Comparison of ENCODE assay signal across 1 cellular context in genomic region chr22:40346178-40347064, GRCh38.
TF ChIP-seq lines count a peak whose summit lies in the region.

ADSL (plus strand) TSS chr22:40346500; CDS start chr22:40346559, 59 bp downstream.

TF ChIP-seq in HepG2, 621 proteins besides CTCF, POLR2A, EP300 and RAD21 (continued from another document and continues in another):
- TF ChIP-seq FOXP4 (CRISPR knock-in tag; IDR thresholded peaks at IDR 0.05) (no peak), SRSF4 (IDR thresholded peaks at IDR 0.05; ENCODE audit: low read depth, low read length, poor library complexity, severe bottlenecking) (peak; percentile 64), SP140L (CRISPR knock-in tag; IDR thresholded peaks at IDR 0.05; ENCODE audit: borderline replicate concordance) (no peak; the same call in 1 of the 2 replicates), CREB3 (CRISPR knock-in tag; IDR thresholded peaks at IDR 0.05) (peak; percentile 87; the same call in 1 of the 2 replicates), ZNF282 (IDR thresholded peaks at IDR 0.05; ENCODE audit: partially characterized antibody) (no peak), SRSF1 (optimal IDR thresholded peaks at IDR 0.05; ENCODE audit: low read depth, low read length) (peak; percentile 84), CENPX (CRISPR knock-in tag; IDR thresholded peaks at IDR 0.05) (no peak), ASH2L (IDR thresholded peaks at IDR 0.05; ENCODE audit: insufficient read length, low read depth, low read length) (peak; percentile 88), NR0B2 (CRISPR knock-in tag; IDR thresholded peaks at IDR 0.05) (peak; percentile 67; the same call in 1 of the 2 replicates), BCL6 (CRISPR knock-in tag; IDR thresholded peaks at IDR 0.05) (peak; percentile 78), JUNB (CRISPR knock-in tag; IDR thresholded peaks at IDR 0.05; ENCODE audit: borderline replicate concordance) (no peak), HNRNPL (IDR thresholded peaks at IDR 0.05; ENCODE audit: low read depth, low read length) (no peak), NR2C2 (CRISPR knock-in tag; IDR thresholded peaks at IDR 0.05; ENCODE audit: borderline replicate concordance) (peak; percentile 95), ZNF3 (CRISPR knock-in tag; IDR thresholded peaks at IDR 0.05) (no peak; the same call in 1 of the 2 replicates), KLF11 (CRISPR knock-in tag; IDR thresholded peaks at IDR 0.05) (peak; percentile 93), HDAC2 (CRISPR knock-in tag; IDR thresholded peaks at IDR 0.05) (peak; percentile 89), ZNF839 (CRISPR knock-in tag; IDR thresholded peaks at IDR 0.05; ENCODE audit: borderline replicate concordance) (peak; percentile 87), PRPF4 (IDR thresholded peaks at IDR 0.05; ENCODE audit: low read depth, low read length, poor library complexity, severe bottlenecking) (no peak), ZNF441 (CRISPR knock-in tag; IDR thresholded peaks at IDR 0.05; ENCODE audit: borderline replicate concordance) (no peak; the same call in 1 of the 2 replicates), SKIL (CRISPR knock-in tag; IDR thresholded peaks at IDR 0.05; ENCODE audit: borderline replicate concordance) (no peak), ZNF350 (CRISPR knock-in tag; IDR thresholded peaks at IDR 0.05; ENCODE audit: borderline replicate concordance, low read depth) (peak; percentile 95), PPARG (CRISPR knock-in tag; conservative IDR thresholded peaks at IDR 0.05) (peak; percentile 63; the same call in 1 of the 2 replicates), ZNF770 (CRISPR knock-in tag; IDR thresholded peaks at IDR 0.05) (peak; percentile 39; the same call in 1 of the 2 replicates), ZNF766 (CRISPR knock-in tag; IDR thresholded peaks at IDR 0.05; ENCODE audit: borderline replicate concordance) (peak; percentile 63; the same call in 1 of the 2 replicates), KLF12 (CRISPR knock-in tag; IDR thresholded peaks at IDR 0.05; ENCODE audit: borderline replicate concordance) (peak; percentile 79; the same call in 1 of the 2 replicates), ZKSCAN1 (IDR thresholded peaks at IDR 0.05; ENCODE audit: low read length) (no peak), ZNF274 (CRISPR knock-in tag; IDR thresholded peaks at IDR 0.05) (peak; percentile 95), ZBTB26 (CRISPR knock-in tag; IDR thresholded peaks at IDR 0.05; ENCODE audit: borderline replicate concordance) (peak; percentile 84), ZNF44 (CRISPR knock-in tag; IDR thresholded peaks at IDR 0.05) (no peak; the same call in 1 of the 2 replicates), ZNF558 (CRISPR knock-in tag; IDR thresholded peaks at IDR 0.05; ENCODE audit: borderline replicate concordance) (peak; percentile 71)
- TF ChIP-seq, protein P1, sequence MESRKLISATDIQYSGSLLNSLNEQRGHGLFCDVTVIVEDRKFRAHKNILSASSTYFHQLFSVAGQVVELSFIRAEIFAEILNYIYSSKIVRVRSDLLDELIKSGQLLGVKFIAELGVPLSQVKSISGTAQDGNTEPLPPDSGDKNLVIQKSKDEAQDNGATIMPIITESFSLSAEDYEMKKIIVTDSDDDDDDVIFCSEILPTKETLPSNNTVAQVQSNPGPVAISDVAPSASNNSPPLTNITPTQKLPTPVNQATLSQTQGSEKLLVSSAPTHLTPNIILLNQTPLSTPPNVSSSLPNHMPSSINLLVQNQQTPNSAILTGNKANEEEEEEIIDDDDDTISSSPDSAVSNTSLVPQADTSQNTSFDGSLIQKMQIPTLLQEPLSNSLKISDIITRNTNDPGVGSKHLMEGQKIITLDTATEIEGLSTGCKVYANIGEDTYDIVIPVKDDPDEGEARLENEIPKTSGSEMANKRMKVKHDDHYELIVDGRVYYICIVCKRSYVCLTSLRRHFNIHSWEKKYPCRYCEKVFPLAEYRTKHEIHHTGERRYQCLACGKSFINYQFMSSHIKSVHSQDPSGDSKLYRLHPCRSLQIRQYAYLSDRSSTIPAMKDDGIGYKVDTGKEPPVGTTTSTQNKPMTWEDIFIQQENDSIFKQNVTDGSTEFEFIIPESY (CRISPR knock-in tag; IDR thresholded peaks at IDR 0.05), result peak; percentile 51
- TF ChIP-seq, protein P2, sequence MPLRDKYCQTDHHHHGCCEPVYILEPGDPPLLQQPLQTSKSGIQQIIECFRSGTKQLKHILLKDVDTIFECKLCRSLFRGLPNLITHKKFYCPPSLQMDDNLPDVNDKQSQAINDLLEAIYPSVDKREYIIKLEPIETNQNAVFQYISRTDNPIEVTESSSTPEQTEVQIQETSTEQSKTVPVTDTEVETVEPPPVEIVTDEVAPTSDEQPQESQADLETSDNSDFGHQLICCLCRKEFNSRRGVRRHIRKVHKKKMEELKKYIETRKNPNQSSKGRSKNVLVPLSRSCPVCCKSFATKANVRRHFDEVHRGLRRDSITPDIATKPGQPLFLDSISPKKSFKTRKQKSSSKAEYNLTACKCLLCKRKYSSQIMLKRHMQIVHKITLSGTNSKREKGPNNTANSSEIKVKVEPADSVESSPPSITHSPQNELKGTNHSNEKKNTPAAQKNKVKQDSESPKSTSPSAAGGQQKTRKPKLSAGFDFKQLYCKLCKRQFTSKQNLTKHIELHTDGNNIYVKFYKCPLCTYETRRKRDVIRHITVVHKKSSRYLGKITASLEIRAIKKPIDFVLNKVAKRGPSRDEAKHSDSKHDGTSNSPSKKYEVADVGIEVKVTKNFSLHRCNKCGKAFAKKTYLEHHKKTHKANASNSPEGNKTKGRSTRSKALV (CRISPR knock-in tag; IDR thresholded peaks at IDR 0.05), result peak; percentile 43; the same call in 1 of the 2 replicates
- TF ChIP-seq, protein P3, sequence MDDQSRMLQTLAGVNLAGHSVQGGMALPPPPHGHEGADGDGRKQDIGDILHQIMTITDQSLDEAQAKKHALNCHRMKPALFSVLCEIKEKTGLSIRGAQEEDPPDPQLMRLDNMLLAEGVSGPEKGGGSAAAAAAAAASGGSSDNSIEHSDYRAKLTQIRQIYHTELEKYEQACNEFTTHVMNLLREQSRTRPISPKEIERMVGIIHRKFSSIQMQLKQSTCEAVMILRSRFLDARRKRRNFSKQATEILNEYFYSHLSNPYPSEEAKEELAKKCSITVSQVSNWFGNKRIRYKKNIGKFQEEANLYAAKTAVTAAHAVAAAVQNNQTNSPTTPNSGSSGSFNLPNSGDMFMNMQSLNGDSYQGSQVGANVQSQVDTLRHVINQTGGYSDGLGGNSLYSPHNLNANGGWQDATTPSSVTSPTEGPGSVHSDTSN (CRISPR knock-in tag; IDR thresholded peaks at IDR 0.05; ENCODE audit: borderline replicate concordance), result 0 out of 2 replicates have a peak, but pooled peaks have one; percentile 81
- TF ChIP-seq, protein P4, sequence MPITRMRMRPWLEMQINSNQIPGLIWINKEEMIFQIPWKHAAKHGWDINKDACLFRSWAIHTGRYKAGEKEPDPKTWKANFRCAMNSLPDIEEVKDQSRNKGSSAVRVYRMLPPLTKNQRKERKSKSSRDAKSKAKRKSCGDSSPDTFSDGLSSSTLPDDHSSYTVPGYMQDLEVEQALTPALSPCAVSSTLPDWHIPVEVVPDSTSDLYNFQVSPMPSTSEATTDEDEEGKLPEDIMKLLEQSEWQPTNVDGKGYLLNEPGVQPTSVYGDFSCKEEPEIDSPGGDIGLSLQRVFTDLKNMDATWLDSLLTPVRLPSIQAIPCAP (CRISPR knock-in tag; IDR thresholded peaks at IDR 0.05; ENCODE audit: low read depth), result 0 out of 2 replicates have a peak, but pooled peaks have one; percentile 65
- TF ChIP-seq, protein P5, sequence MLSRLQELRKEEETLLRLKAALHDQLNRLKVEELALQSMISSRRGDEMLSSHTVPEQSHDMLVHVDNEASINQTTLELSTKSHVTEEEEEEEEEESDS (CRISPR knock-in tag; IDR thresholded peaks at IDR 0.05; ENCODE audit: borderline replicate concordance), result no peak
- TF ChIP-seq, protein P6, sequence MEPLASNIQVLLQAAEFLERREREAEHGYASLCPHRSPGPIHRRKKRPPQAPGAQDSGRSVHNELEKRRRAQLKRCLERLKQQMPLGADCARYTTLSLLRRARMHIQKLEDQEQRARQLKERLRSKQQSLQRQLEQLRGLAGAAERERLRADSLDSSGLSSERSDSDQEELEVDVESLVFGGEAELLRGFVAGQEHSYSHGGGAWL (CRISPR knock-in tag; IDR thresholded peaks at IDR 0.05), result peak; percentile 91
- TF ChIP-seq, protein P7, sequence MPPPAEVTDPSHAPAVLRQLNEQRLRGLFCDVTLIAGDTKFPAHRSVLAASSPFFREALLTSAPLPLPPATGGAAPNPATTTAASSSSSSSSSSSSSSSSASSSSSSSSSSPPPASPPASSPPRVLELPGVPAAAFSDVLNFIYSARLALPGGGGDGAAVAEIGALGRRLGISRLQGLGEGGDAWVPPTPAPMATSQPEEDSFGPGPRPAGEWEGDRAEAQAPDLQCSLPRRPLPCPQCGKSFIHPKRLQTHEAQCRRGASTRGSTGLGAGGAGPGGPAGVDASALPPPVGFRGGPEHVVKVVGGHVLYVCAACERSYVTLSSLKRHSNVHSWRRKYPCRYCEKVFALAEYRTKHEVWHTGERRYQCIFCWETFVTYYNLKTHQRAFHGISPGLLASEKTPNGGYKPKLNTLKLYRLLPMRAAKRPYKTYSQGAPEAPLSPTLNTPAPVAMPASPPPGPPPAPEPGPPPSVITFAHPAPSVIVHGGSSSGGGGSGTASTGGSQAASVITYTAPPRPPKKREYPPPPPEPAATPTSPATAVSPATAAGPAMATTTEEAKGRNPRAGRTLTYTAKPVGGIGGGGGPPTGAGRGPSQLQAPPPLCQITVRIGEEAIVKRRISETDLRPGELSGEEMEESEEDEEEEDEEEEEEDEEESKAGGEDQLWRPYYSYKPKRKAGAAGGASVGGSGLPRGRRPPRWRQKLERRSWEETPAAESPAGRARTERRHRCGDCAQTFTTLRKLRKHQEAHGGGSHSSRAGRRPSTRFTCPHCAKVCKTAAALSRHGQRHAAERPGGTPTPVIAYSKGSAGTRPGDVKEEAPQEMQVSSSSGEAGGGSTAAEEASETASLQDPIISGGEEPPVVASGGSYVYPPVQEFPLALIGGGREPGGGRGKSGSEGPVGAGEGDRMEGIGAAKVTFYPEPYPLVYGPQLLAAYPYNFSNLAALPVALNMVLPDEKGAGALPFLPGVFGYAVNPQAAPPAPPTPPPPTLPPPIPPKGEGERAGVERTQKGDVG (CRISPR knock-in tag; IDR thresholded peaks at IDR 0.05; ENCODE audit: borderline replicate concordance), result peak; percentile 91; the same call in 1 of the 2 replicates
